In genomic region chr10:123556736-123557135, GRCh38 we compare ENCODE assay signal across 19 cellular contexts.
DNase-seq lines count a peak whose midpoint lies in the region; ATAC-seq and TF ChIP-seq lines count a peak whose summit lies in the region.
"Had no signal": no experiment of that assay in that cellular context is flagged by ENCODE, and none has a peak within 500 bp of the region (broad histone marks: within the 10 kb centered on the region; RNA-seq: fewer than 3 reads in every experiment).

No MANE protein-coding gene starts in this region.

- DNase-seq in right atrium auricular region (ENCODE audit: low spot score) (peak; percentile 44), Right ventricle myocardium inferior (ENCODE audit: missing footprints) (no peak), endodermal cell (peak; percentile 18), natural killer cell (no peak)
- DNase-seq in naive thymus-derived CD4-positive, alpha-beta T cell, result no peak
- DNase-seq in activated T-cell treated with anti-CD3 and anti-CD28 coated beads, Interleukin-2, amount 50 U/mL, for 72 hours, result no peak
- DNase-seq: CD4-positive, alpha-beta T cell; GM23248; H9; HFFc6; KBM-7; MV-4-11; NCI-H1105 treated with DMSO at 0.1 percent for 48 hours; NCI-H146; NCI-H1930; NCI-H69; RPMI8226; SHP77 had no signal

- no peaks in the 10 kb centered on the region for H3K4me1 Mint-ChIP-seq in endodermal cell
- peaks cover 0 to 6% (median 0%) of the 10 kb centered on the region in 7 donors for H3K4me1 Mint-ChIP-seq in naive thymus-derived CD4-positive, alpha-beta T cell
- H3K4me1 Mint-ChIP-seq in natural killer cell, result peaks cover 5% of the 10 kb centered on the region in 2 donors
- peaks cover 5% of the 10 kb centered on the region for H3K4me1 Mint-ChIP-seq in activated T-cell treated with anti-CD3 and anti-CD28 coated beads, Interleukin-2, amount 50 U/mL, for 72 hours (ENCODE audit: low read depth)

- H3K27me3 Mint-ChIP-seq in endodermal cell (ENCODE audit: insufficient read depth) (no peaks in the 10 kb centered on the region), natural killer cell (ENCODE audit: low read depth in 2 of 2) (peaks cover 7 to 16% of the 10 kb centered on the region in 2 donors)
- peaks cover 2 to 25% (median 20%) of the 10 kb centered on the region in 5 donors for H3K27me3 Mint-ChIP-seq in naive thymus-derived CD4-positive, alpha-beta T cell
- peaks cover 18% of the 10 kb centered on the region for H3K27me3 Mint-ChIP-seq in activated T-cell treated with anti-CD3 and anti-CD28 coated beads, Interleukin-2, amount 50 U/mL, for 72 hours (ENCODE audit: low read depth)

- no peak overlapping the region for H3K4me3 Mint-ChIP-seq in endodermal cell
- H3K4me3 Mint-ChIP-seq in naive thymus-derived CD4-positive, alpha-beta T cell, result no peak overlapping the region
- no peak overlapping the region for H3K4me3 Mint-ChIP-seq in natural killer cell
- no peak overlapping the region for H3K4me3 Mint-ChIP-seq in activated T-cell treated with anti-CD3 and anti-CD28 coated beads, Interleukin-2, amount 50 U/mL, for 72 hours
- H3K4me3 Mint-ChIP-seq: CD4-positive, alpha-beta T cell; H9; HFFc6 had no signal

- H3K27ac ChIP-seq in right atrium auricular region (no peak overlapping the region), endodermal cell (ENCODE audit: low read depth, low read length) (no peak overlapping the region)
- H3K27ac ChIP-seq in naive thymus-derived CD4-positive, alpha-beta T cell (ENCODE audit: low read depth, low read length), result no peak overlapping the region
- H3K27ac ChIP-seq: GM23248 had no signal

- TF ChIP-seq CTCF in right atrium auricular region (IDR thresholded peaks at IDR 0.05) (no peak), endodermal cell (conservative IDR thresholded peaks at IDR 0.05) (no peak), natural killer cell (IDR thresholded peaks at IDR 0.05) (no peak)

- H3K36me3 Mint-ChIP-seq in endodermal cell (ENCODE audit: low read depth), result no peaks in the 10 kb centered on the region
- H3K36me3 Mint-ChIP-seq in naive thymus-derived CD4-positive, alpha-beta T cell, result no peaks in the 10 kb centered on the region
- no peaks in the 10 kb centered on the region for H3K36me3 Mint-ChIP-seq in natural killer cell
- H3K36me3 Mint-ChIP-seq in activated T-cell treated with anti-CD3 and anti-CD28 coated beads, Interleukin-2, amount 50 U/mL, for 72 hours (ENCODE audit: insufficient read depth in 2 of 2), result no peaks in the 10 kb centered on the region

- WGBS in endodermal cell (ENCODE audit: insufficient coverage in 1 of 2, insufficient read length in 1 of 2), 2 experiments, result 92 to 93% methylated on average over 10 to 16 of the region's 16 CpGs

- H3K9me3 ChIP-seq in right atrium auricular region, result no peaks in the 10 kb centered on the region
- no peaks in the 10 kb centered on the region for H3K9me3 ChIP-seq in endodermal cell (ENCODE audit: control insufficient read depth, low read length)
- no peaks in the 10 kb centered on the region for H3K9me3 ChIP-seq in naive thymus-derived CD4-positive, alpha-beta T cell (ENCODE audit: control insufficient read depth in 2 of 3, low read length in 3 of 3)

- CTCF ChIA-PET in naive thymus-derived CD4-positive, alpha-beta T cell (lab: Charles Lee), result no interaction called here

- H3K36me3 ChIP-seq in right atrium auricular region (no peaks in the 10 kb centered on the region), endodermal cell (ENCODE audit: control insufficient read depth, insufficient read depth, low read length) (no peaks in the 10 kb centered on the region)
- no peaks in the 10 kb centered on the region for H3K36me3 ChIP-seq in naive thymus-derived CD4-positive, alpha-beta T cell (ENCODE audit: control insufficient read depth in 2 of 3, insufficient read depth in 3 of 3, low read length in 3 of 3)

- no peak overlapping the region for H3K9ac ChIP-seq in endodermal cell (ENCODE audit: extremely low read depth, low read length, poor library complexity, severe bottlenecking)
- H3K9ac ChIP-seq: GM23248 had no signal

- H3K9me3 Mint-ChIP-seq in endodermal cell, result no peaks in the 10 kb centered on the region
- H3K9me3 Mint-ChIP-seq in naive thymus-derived CD4-positive, alpha-beta T cell, result no peaks in the 10 kb centered on the region
- H3K9me3 Mint-ChIP-seq in natural killer cell, result no peaks in the 10 kb centered on the region
- H3K9me3 Mint-ChIP-seq in activated T-cell treated with anti-CD3 and anti-CD28 coated beads, Interleukin-2, amount 50 U/mL, for 72 hours, result no peaks in the 10 kb centered on the region
- H3K9me3 Mint-ChIP-seq: CD4-positive, alpha-beta T cell; H9; HFFc6 had no signal

- no peaks in the 10 kb centered on the region for H3K4me1 ChIP-seq in right atrium auricular region
- no peaks in the 10 kb centered on the region for H3K4me1 ChIP-seq in endodermal cell (ENCODE audit: control insufficient read depth, insufficient read depth, low read length)
- no peaks in the 10 kb centered on the region for H3K4me1 ChIP-seq in naive thymus-derived CD4-positive, alpha-beta T cell (ENCODE audit: control insufficient read depth in 2 of 2, insufficient read depth in 2 of 2, low read length in 2 of 2)

- H3K27ac Mint-ChIP-seq in endodermal cell (no peak overlapping the region), natural killer cell (no peak overlapping the region)
- no peak overlapping the region for H3K27ac Mint-ChIP-seq in naive thymus-derived CD4-positive, alpha-beta T cell
- no peak overlapping the region for H3K27ac Mint-ChIP-seq in activated T-cell treated with anti-CD3 and anti-CD28 coated beads, Interleukin-2, amount 50 U/mL, for 72 hours
- H3K27ac Mint-ChIP-seq: CD4-positive, alpha-beta T cell; HFFc6 had no signal

- no peak for ATAC-seq in Right ventricle myocardium inferior
- ATAC-seq in naive thymus-derived CD4-positive, alpha-beta T cell, result peak; percentile 8
- ATAC-seq in natural killer cell, result no peak
- no peak for ATAC-seq in GM19395 (IDR thresholded peaks at IDR 0.05; ENCODE audit: unreplicated experiment)
- ATAC-seq in activated T-cell treated with anti-CD3 and anti-CD28 coated beads, Interleukin-2, amount 50 U/mL, for 72 hours (replicated peaks in 1 of 2), result no peak

- POLR2A ChIA-PET in naive thymus-derived CD4-positive, alpha-beta T cell (lab: Charles Lee), result no interaction called here

- no peak overlapping the region for H3K4me3 ChIP-seq in right atrium auricular region
- no peak overlapping the region for H3K4me3 ChIP-seq in endodermal cell (ENCODE audit: low read length)
- no peak overlapping the region for H3K4me3 ChIP-seq in naive thymus-derived CD4-positive, alpha-beta T cell (ENCODE audit: low read length)
- H3K4me3 ChIP-seq: GM23248 had no signal

- intact Hi-C loops in Right ventricle myocardium inferior (cut with DNase I) (no loop called here), natural killer cell (cut with micrococcal nuclease) (no loop called here)
- intact Hi-C loops in naive thymus-derived CD4-positive, alpha-beta T cell (cut with micrococcal nuclease), result loop anchor here in 1 of 2 donors (5.0 kb wide), 1 partner anchor 989 kb away; no protein-coding TSS in a partner anchor

- H3K27me3 ChIP-seq in right atrium auricular region, result no peaks in the 10 kb centered on the region
- no peaks in the 10 kb centered on the region for H3K27me3 ChIP-seq in endodermal cell (ENCODE audit: control insufficient read depth, insufficient read depth, low read length, poor library complexity, severe bottlenecking)
- no peaks in the 10 kb centered on the region for H3K27me3 ChIP-seq in naive thymus-derived CD4-positive, alpha-beta T cell (ENCODE audit: control insufficient read depth in 2 of 2, insufficient read depth in 2 of 2, low read length in 2 of 2)

Comparison
In these comparisons a context has a peak if more than half of its experiments do, and no peak if none do; other contexts are left out.
1. DNase-seq: peak in right atrium auricular region (single experiment) and endodermal cell (single experiment); none in Right ventricle myocardium inferior (single experiment), naive thymus-derived CD4-positive, alpha-beta T cell (0 of 9), natural killer cell (single experiment) and activated T-cell treated with anti-CD3 and anti-CD28 coated beads, Interleukin-2, amount 50 U/mL, for 72 hours (0 of 2).